19 cellular contexts compared by ENCODE assay signal in genomic region chr5:135821061-135821781, GRCh38. TPM values are rescaled to one million over a fixed set of nuclear protein-coding genes. Genes with fewer than 3 reads are reported as not detected.
DNase-seq lines count a peak whose midpoint lies in the region; ATAC-seq and TF ChIP-seq lines count a peak whose summit lies in the region.
"Had no signal": no experiment of that assay in that cellular context is flagged by ENCODE, and none has a peak within 500 bp of the region (broad histone marks: within the 10 kb centered on the region; RNA-seq: fewer than 3 reads in every experiment).

No MANE protein-coding gene starts in this region.

- no peaks in the 10 kb centered on the region for H3K27me3 ChIP-seq in BLaER1 treated with 17β-estradiol and CSF1 and Interleukin-3, amounts not matched to agents 10 nM and 100 nM
- no peaks in the 10 kb centered on the region for H3K27me3 ChIP-seq in H9 (ENCODE audit: insufficient read depth, low read length)
- no peaks in the 10 kb centered on the region for H3K27me3 ChIP-seq in endodermal cell (ENCODE audit: control insufficient read depth, insufficient read depth, low read length, poor library complexity, severe bottlenecking)
- H3K27me3 ChIP-seq in ascending aorta = no peaks in the 10 kb centered on the region
- H3K27me3 ChIP-seq: body of pancreas, right atrium auricular region had no signal

- no peak overlapping the region for H3K4me3 ChIP-seq in BLaER1 treated with 17β-estradiol and CSF1 and Interleukin-3, amounts not matched to agents 10 nM and 100 nM
- H3K4me3 ChIP-seq in endodermal cell (ENCODE audit: low read length) (no peak overlapping the region), ascending aorta (no peak overlapping the region)
- H3K4me3 ChIP-seq: body of pancreas, right atrium auricular region had no signal

- H2AK5ac ChIP-seq in H9 (ENCODE audit: insufficient read length, low read length) = peak overlapping the region; percentile 0

- H3K79me1 ChIP-seq in H9 (ENCODE audit: insufficient read depth, low read depth, low read length, poor library complexity, severe bottlenecking) = no peaks in the 10 kb centered on the region

- H3K36me3 ChIP-seq in BLaER1 treated with 17β-estradiol and CSF1 and Interleukin-3, amounts not matched to agents 10 nM and 100 nM = no peaks in the 10 kb centered on the region
- no peaks in the 10 kb centered on the region for H3K36me3 ChIP-seq in endodermal cell (ENCODE audit: control insufficient read depth, insufficient read depth, low read length)
- H3K36me3 ChIP-seq in ascending aorta = no peaks in the 10 kb centered on the region
- H3K36me3 ChIP-seq: right atrium auricular region had no signal

- H4K91ac ChIP-seq in H9 (ENCODE audit: insufficient read length, low read depth, low read length) = peak overlapping the region; percentile 51

- H3K4me3 Mint-ChIP-seq in H9 (no peak overlapping the region), endodermal cell (no peak overlapping the region)
- H3K4me3 Mint-ChIP-seq: activated CD4-positive, alpha-beta T cell treated with anti-CD3 and anti-CD28 coated beads for 36 hours; activated T-helper 17 cell treated with anti-CD3 and anti-CD28 coated beads, Interleukin-2, amount 50 U/mL, for 72 hours; effector memory CD8-positive, alpha-beta T cell; T-cell had no signal

- H3K27me3 Mint-ChIP-seq in H9 (ENCODE audit: low read depth) (peaks cover 7% of the 10 kb centered on the region), endodermal cell (ENCODE audit: insufficient read depth) (peaks cover 19% of the 10 kb centered on the region)

- no CpG with 5 or more reads among the region's 5 CpGs for WGBS in H9 (ENCODE audit: extremely low coverage, insufficient read length, low lambda C conversion rate)
- WGBS in endodermal cell (ENCODE audit: insufficient coverage in 1 of 2, insufficient read length in 1 of 2), 2 experiments = 92 to 96% methylated on average over 4 to 5 of the region's 5 CpGs

- H2BK12ac ChIP-seq in H9 (ENCODE audit: insufficient read length, low read depth, low read length) = peak overlapping the region; percentile 5

- intact Hi-C loops in ascending aorta (cut with DNase I) = no loop called here

- H3T11ph ChIP-seq in H9 (ENCODE audit: low read length) = no peak overlapping the region

- no peak overlapping the region for H2BK5ac ChIP-seq in H9 (ENCODE audit: insufficient read length, low read length)

- H3K4me1 Mint-ChIP-seq in H9 (peaks cover 22 to 29% of the 10 kb centered on the region in 2 experiments), endodermal cell (peaks cover 42% of the 10 kb centered on the region)
- H3K4me1 Mint-ChIP-seq: activated CD4-positive, alpha-beta T cell treated with anti-CD3 and anti-CD28 coated beads for 36 hours; activated T-helper 17 cell treated with anti-CD3 and anti-CD28 coated beads, Interleukin-2, amount 50 U/mL, for 72 hours; T-cell had no signal

- H2BK20ac ChIP-seq in H9 (ENCODE audit: low read depth, low read length, poor library complexity, severe bottlenecking) = no peak overlapping the region

- no peaks in the 10 kb centered on the region for H3K23me2 ChIP-seq in H9 (ENCODE audit: insufficient read length, low read depth, low read length, poor library complexity, severe bottlenecking)

- H3K9ac ChIP-seq in BLaER1 treated with 17β-estradiol and CSF1 and Interleukin-3, amounts not matched to agents 10 nM and 100 nM = no peak overlapping the region
- H3K9ac ChIP-seq in H9 (ENCODE audit: extremely low read depth, insufficient read length, low read length) (no peak overlapping the region), endodermal cell (ENCODE audit: extremely low read depth, low read length, poor library complexity, severe bottlenecking) (peak overlapping the region; percentile 56)
- H3K9ac ChIP-seq: KMS-11 had no signal

- peak overlapping the region; percentile 12 for H3K4ac ChIP-seq in H9 (ENCODE audit: low read depth, low read length)

- H3K9me3 ChIP-seq in BLaER1 treated with 17β-estradiol and CSF1 and Interleukin-3, amounts not matched to agents 10 nM and 100 nM (replicated peaks in 1 of 11) = no peaks in the 10 kb centered on the region
- H3K9me3 ChIP-seq in H9 (ENCODE audit: control insufficient read depth, low read depth, low read length) = no peaks in the 10 kb centered on the region
- H3K9me3 ChIP-seq in endodermal cell (ENCODE audit: control insufficient read depth, low read length) = no peaks in the 10 kb centered on the region
- H3K9me3 ChIP-seq in ascending aorta = no peaks in the 10 kb centered on the region
- H3K9me3 ChIP-seq: body of pancreas, right atrium auricular region had no signal

- H3K14ac ChIP-seq in H9 (ENCODE audit: insufficient read depth, low read length) = peak overlapping the region; percentile 75

- H3K27ac Mint-ChIP-seq in H9 = peak overlapping the region; percentile 77 to 95 (median 88); a peak in 6 of 7 replicates
- peak overlapping the region; percentile 94 for H3K27ac Mint-ChIP-seq in endodermal cell
- H3K27ac Mint-ChIP-seq: activated CD4-positive, alpha-beta T cell treated with anti-CD3 and anti-CD28 coated beads for 36 hours; activated T-helper 17 cell treated with anti-CD3 and anti-CD28 coated beads, Interleukin-2, amount 50 U/mL, for 72 hours; effector memory CD8-positive, alpha-beta T cell; T-cell had no signal

- no peak overlapping the region for H3K56ac ChIP-seq in H9 (ENCODE audit: insufficient read length, low read depth, low read length)

- H3K23ac ChIP-seq in H9 (ENCODE audit: insufficient read length, low read depth, low read length) = no peak overlapping the region

- H3K4me1 ChIP-seq in BLaER1 treated with 17β-estradiol and CSF1 and Interleukin-3, amounts not matched to agents 10 nM and 100 nM = peaks cover 0 to 10% (median 7%) of the 10 kb centered on the region in 10 experiments; a peak in 9 of 20 replicates
- H3K4me1 ChIP-seq in H9 (ENCODE audit: insufficient read depth, low read length) (peaks cover 4% of the 10 kb centered on the region; the same call in 1 of the 2 replicates), endodermal cell (ENCODE audit: control insufficient read depth, insufficient read depth, low read length) (peaks cover 15% of the 10 kb centered on the region), ascending aorta (no peaks in the 10 kb centered on the region)
- H3K4me1 ChIP-seq: body of pancreas, right atrium auricular region had no signal

- H3K36me3 Mint-ChIP-seq in H9 (ENCODE audit: insufficient read depth in 1 of 3, low read depth in 3 of 3) (no peaks in the 10 kb centered on the region), endodermal cell (ENCODE audit: low read depth) (no peaks in the 10 kb centered on the region)
- H3K36me3 Mint-ChIP-seq: T-cell had no signal

- H3K79me2 ChIP-seq in H9 (ENCODE audit: insufficient read depth, low read length) = no peaks in the 10 kb centered on the region

- H2AFZ ChIP-seq in H9 (ENCODE audit: low read length) = no peak overlapping the region

- H4K8ac ChIP-seq in H9 (replicated peaks; ENCODE audit: insufficient read length, low read depth, low read length) = no peak overlapping the region

- ATAC-seq in HG02678 (IDR thresholded peaks at IDR 0.05; ENCODE audit: unreplicated experiment) (no peak), HG02759 (IDR thresholded peaks at IDR 0.05; ENCODE audit: unreplicated experiment) (no peak)
- ATAC-seq: activated CD4-positive, alpha-beta T cell treated with anti-CD3 and anti-CD28 coated beads for 36 hours; activated T-helper 17 cell treated with anti-CD3 and anti-CD28 coated beads, Interleukin-2, amount 50 U/mL, for 72 hours; body of pancreas; effector memory CD8-positive, alpha-beta T cell; stimulated activated naive CD8-positive, alpha-beta T cell treated with anti-CD3 and anti-CD28 coated beads, Interleukin-15, Interleukin-2, amounts not matched to agents 100 U/mL and 50 U/mL, for 24 hours; T-cell had no signal

- H4K5ac ChIP-seq in H9 (ENCODE audit: insufficient read length, low read depth, low read length) = peak overlapping the region; percentile 1

- H3K9me3 Mint-ChIP-seq in H9 (peaks cover 0 to 4% of the 10 kb centered on the region in 2 experiments; a peak in 2 of 5 replicates), endodermal cell (no peaks in the 10 kb centered on the region)
- H3K9me3 Mint-ChIP-seq: activated T-helper 17 cell treated with anti-CD3 and anti-CD28 coated beads, Interleukin-2, amount 50 U/mL, for 72 hours; effector memory CD8-positive, alpha-beta T cell; T-cell had no signal

- DNase-seq in H9 = peak; percentile 87
- peak; percentile 71 for DNase-seq in NCI-H2171 (lab: John Stamatoyannopoulos, UW)
- DNase-seq in endodermal cell = peak; percentile 89
- DNase-seq in D341Med (ENCODE audit: low spot score) = no peak
- DNase-seq in ascending aorta (ENCODE audit: low spot score in 2 of 2) = no peak
- DNase-seq: activated CD4-positive, alpha-beta T cell treated with anti-CD3 and anti-CD28 coated beads for 36 hours; AML-193; body of pancreas; effector memory CD8-positive, alpha-beta T cell; stimulated activated CD4-positive, alpha-beta T cell treated with anti-CD3 and anti-CD28 coated beads, Interleukin-4, amount 100 ng/mL, for 1 hour; stimulated activated naive CD8-positive, alpha-beta T cell treated with anti-CD3 and anti-CD28 coated beads, Interleukin-15, Interleukin-2, amounts not matched to agents 100 U/mL and 50 U/mL, for 24 hours had no signal

- H3K18ac ChIP-seq in H9 (ENCODE audit: insufficient read length, low read depth, low read length) = peak overlapping the region; percentile 46

- no peaks in the 10 kb centered on the region for H4K20me1 ChIP-seq in BLaER1 treated with 17β-estradiol and CSF1 and Interleukin-3, amounts not matched to agents 10 nM and 100 nM
- no peaks in the 10 kb centered on the region for H4K20me1 ChIP-seq in H9 (ENCODE audit: control insufficient read depth, insufficient read depth, insufficient read length)

- H3K4me2 ChIP-seq in BLaER1 treated with 17β-estradiol and CSF1 and Interleukin-3, amounts not matched to agents 10 nM and 100 nM = peak overlapping the region in 7 of 11 experiments; percentile 10 to 53 (median 32); a peak in 9 of 22 replicates
- no peak overlapping the region for H3K4me2 ChIP-seq in H9 (ENCODE audit: insufficient read depth, insufficient read length, low read length)
- H3K4me2 ChIP-seq: KMS-11 had no signal

- H2BK15ac ChIP-seq in H9 (ENCODE audit: low read depth, low read length) = no peak overlapping the region

- H2BK120ac ChIP-seq in H9 (ENCODE audit: low read depth, low read length, poor library complexity, severe bottlenecking) = no peak overlapping the region

- TF ChIP-seq CTCF in H9 (conservative IDR thresholded peaks at IDR 0.05) (no peak), endodermal cell (conservative IDR thresholded peaks at IDR 0.05) (no peak), ascending aorta (IDR thresholded peaks at IDR 0.05) (no peak)

- H3K27ac ChIP-seq in BLaER1 treated with 17β-estradiol and CSF1 and Interleukin-3, amounts not matched to agents 10 nM and 100 nM = no peak overlapping the region
- H3K27ac ChIP-seq in H9 (ENCODE audit: insufficient read length, low read depth, low read length) = no peak overlapping the region
- no peak overlapping the region for H3K27ac ChIP-seq in endodermal cell (ENCODE audit: low read depth, low read length)
- no peak overlapping the region for H3K27ac ChIP-seq in ascending aorta
- H3K27ac ChIP-seq: body of pancreas, KMS-11, right atrium auricular region had no signal

RNA-seq across cellular contexts. Expression of gene SLC25A48, which starts 13.2 kb away (rescaled TPM):
- total RNA-seq in H9 (2021) (0.46 and 0.66 TPM in 2 replicates), endodermal cell (1 to 10 TPM; 2.5 to 5.9 TPM), ascending aorta (not detected)
- 1.6 TPM for polyA plus RNA-seq in endodermal cell (2013, experiment 1 of 2)
- 0.79 TPM for polyA plus RNA-seq in endodermal cell (2013, experiment 2 of 2)
- total RNA-seq: activated CD4-positive, alpha-beta T cell treated with anti-CD3 and anti-CD28 coated beads for 36 hours; activated T-helper 17 cell treated with anti-CD3 and anti-CD28 coated beads, Interleukin-2, amount 50 U/mL, for 72 hours; glomerular endothelial cell; right atrium auricular region; T-cell had no signal

Comparison
In these comparisons a context has a peak if more than half of its experiments do, and no peak if none do; other contexts are left out.
1. DNase-seq: peak in H9 (single experiment), NCI-H2171 (single experiment) and endodermal cell (single experiment); none in D341Med (single experiment) and ascending aorta (0 of 2).